34 cellular contexts compared by ENCODE assay signal in genomic region chr5:42349163-42349562, GRCh38.
"Had no signal": no experiment of that assay in that cellular context is flagged by ENCODE, and none has a peak within 500 bp of the region (broad histone marks: within the 10 kb centered on the region; RNA-seq: fewer than 3 reads in every experiment).

No MANE protein-coding gene starts in this region.

- DNase-seq: activated CD4-positive, alpha-beta T cell treated with anti-CD3 and anti-CD28 coated beads, Interleukin-2, amount 10 ng/mL, durations not matched to agents 24 days and 14 days; activated CD4-positive, alpha-beta T cell treated with anti-CD3 and anti-CD28 coated beads, Interleukin-2, amount 50 U/mL, for 4 hours; activated CD4-positive, CD25-positive, alpha-beta regulatory T cell; activated CD8-positive, alpha-beta T cell treated with anti-CD3 and anti-CD28 coated beads for 36 hours; activated effector memory CD4-positive, alpha-beta T cell treated with anti-CD3 and anti-CD28 coated beads, Interleukin-2, amount 50 U/mL, for 16 hours; activated naive CD4-positive, alpha-beta T cell; activated naive CD4-positive, alpha-beta T cell treated with anti-CD3 and anti-CD28 coated beads, Interleukin-2, amount 50 U/mL, for 16 hours; activated naive CD8-positive, alpha-beta T cell treated with anti-CD3 and anti-CD28 coated beads for 36 hours; activated T-cell treated with anti-CD3 and anti-CD28 coated beads, Interleukin-2, amount 50 U/mL, for 1 hour; activated T-cell treated with anti-CD3 and anti-CD28 coated beads, Interleukin-2, amount 50 U/mL, for 72 hours; amniotic stem cell; aorta; brain microvascular endothelial cell; cerebellar nuclear complex; MM.1S; MV-4-11; NCI-H1092; NCI-H1436 treated with DMSO at 0.1 percent for 48 hours; NCI-H1694 treated with DMSO at 0.1 percent for 48 hours; NCI-H2029; NCI-H510A; NCI-H526; NCI-H748 treated with DMSO at 0.1 percent for 48 hours; NK-92 treated with Interleukin-12 subunit alpha and Interleukin-12 subunit beta, amount 100 ng/mL, for 24 hours; PC-9; SHP77 treated with DMSO at 0.1 percent for 48 hours; SW 1271; T-helper 1 cell; T-helper 2 cell; T-helper 9 cell had no signal

- H3K36me3 ChIP-seq: brain microvascular endothelial cell had no signal

- H3K27me3 ChIP-seq: brain microvascular endothelial cell had no signal

- H3K27ac ChIP-seq: brain microvascular endothelial cell, KMS-11, PC-9, VCaP had no signal

- ATAC-seq: activated CD8-positive, alpha-beta T cell treated with anti-CD3 and anti-CD28 coated beads for 36 hours; activated T-cell treated with anti-CD3 and anti-CD28 coated beads, Interleukin-2, amount 50 U/mL, for 72 hours; activated T-helper 17 cell treated with anti-CD3 and anti-CD28 coated beads, Interleukin-2, amount 50 U/mL, for 72 hours; SK-N-SH treated with all-trans-retinoic acid at 6 μM for 48 hours had no signal

- H3K4me3 ChIP-seq: PC-9 had no signal
